Comparison of ENCODE assay signal across 24 cellular contexts in genomic region chr2:100178864-100179263, GRCh38.
"Had no signal": no experiment of that assay in that cellular context is flagged by ENCODE, and none has a peak within 500 bp of the region (broad histone marks: within the 10 kb centered on the region; RNA-seq: fewer than 3 reads in every experiment).

No MANE protein-coding gene starts in this region.

- H3K4me3 Mint-ChIP-seq: activated CD4-positive, alpha-beta T cell treated with anti-CD3 and anti-CD28 coated beads for 36 hours; activated CD8-positive, alpha-beta memory T cell treated with anti-CD3 and anti-CD28 coated beads, Interleukin-2, amount 10 ng/mL, durations not matched to agents 7 days and 5 days; activated CD8-positive, alpha-beta T cell treated with anti-CD3 and anti-CD28 coated beads, Interleukin-2, amount 10 ng/mL, durations not matched to agents 7 days and 5 days; activated naive CD4-positive, alpha-beta T cell treated with anti-CD3 and anti-CD28 coated beads, Interleukin-2, amount 50 U/mL, for 24 hours; dendritic cell treated with granulocyte-macrophage colony-stimulating factor and Interleukin-4, amounts not matched to agents 40 ng/mL and 50 ng/mL, for 4 days; endodermal cell; natural killer cell; stimulated activated effector memory CD8-positive, alpha-beta T cell treated with anti-CD3 and anti-CD28 coated beads, Interleukin-12 subunit alpha, Interleukin-12 subunit beta, amount 100 ng/mL, for 72 hours; stimulated activated naive CD8-positive, alpha-beta T cell treated with anti-CD3 and anti-CD28 coated beads, Interleukin-15, amount 100 ng/mL, for 72 hours; T-helper 2 cell treated with Interferon-gamma antibody and Interleukin-4, amounts not matched to agents 5 μg/mL and 100 μg/mL, for 36 hours had no signal

- H3K27ac Mint-ChIP-seq: activated CD4-positive, alpha-beta T cell treated with anti-CD3 and anti-CD28 coated beads for 36 hours; activated CD8-positive, alpha-beta memory T cell treated with anti-CD3 and anti-CD28 coated beads, Interleukin-2, amount 10 ng/mL, durations not matched to agents 7 days and 5 days; activated CD8-positive, alpha-beta T cell treated with anti-CD3 and anti-CD28 coated beads, Interleukin-2, amount 10 ng/mL, durations not matched to agents 7 days and 5 days; activated naive CD4-positive, alpha-beta T cell treated with anti-CD3 and anti-CD28 coated beads, Interleukin-2, amount 50 U/mL, for 24 hours; activated T-helper 2 cell treated with anti-CD3 and anti-CD28 coated beads, Interferon-gamma antibody, Interleukin-2, Interleukin-4, amounts not matched to agents 10 μg/mL and 5 μg/mL and 100 μg/mL, durations not matched to agents 14 hours and 24 hours and 36 hours; dendritic cell treated with granulocyte-macrophage colony-stimulating factor and Interleukin-4, amounts not matched to agents 40 ng/mL and 50 ng/mL, for 4 days; endodermal cell; natural killer cell; progenitor cell of endocrine pancreas; stimulated activated effector memory CD8-positive, alpha-beta T cell treated with anti-CD3 and anti-CD28 coated beads, Interleukin-12 subunit alpha, Interleukin-12 subunit beta, amount 100 ng/mL, for 72 hours; stimulated activated naive CD8-positive, alpha-beta T cell treated with anti-CD3 and anti-CD28 coated beads, Interleukin-15, amount 100 ng/mL, for 72 hours; T-helper 2 cell treated with Interferon-gamma antibody and Interleukin-4, amounts not matched to agents 5 μg/mL and 100 μg/mL, for 36 hours had no signal

- H3K27me3 Mint-ChIP-seq: activated CD4-positive, alpha-beta T cell treated with anti-CD3 and anti-CD28 coated beads for 36 hours; activated CD8-positive, alpha-beta memory T cell treated with anti-CD3 and anti-CD28 coated beads, Interleukin-2, amount 10 ng/mL, durations not matched to agents 7 days and 5 days; activated naive CD4-positive, alpha-beta T cell treated with anti-CD3 and anti-CD28 coated beads, Interleukin-2, amount 50 U/mL, for 24 hours; dendritic cell treated with granulocyte-macrophage colony-stimulating factor and Interleukin-4, amounts not matched to agents 40 ng/mL and 50 ng/mL, for 4 days; stimulated activated naive CD8-positive, alpha-beta T cell treated with anti-CD3 and anti-CD28 coated beads, Interleukin-15, amount 100 ng/mL, for 72 hours had no signal

- H3K27ac ChIP-seq: breast epithelium, esophagus squamous epithelium, left ventricle myocardium inferior, skin epidermis, upper lobe of left lung had no signal

- H3K4me1 ChIP-seq: breast epithelium, esophagus squamous epithelium had no signal

- H3K27me3 ChIP-seq: breast epithelium, esophagus squamous epithelium, upper lobe of left lung had no signal

- H3K4me3 ChIP-seq: breast epithelium, esophagus squamous epithelium, left ventricle myocardium inferior, lung, skin epidermis, upper lobe of left lung had no signal

- H3K36me3 Mint-ChIP-seq: activated CD8-positive, alpha-beta memory T cell treated with anti-CD3 and anti-CD28 coated beads, Interleukin-2, amount 10 ng/mL, durations not matched to agents 7 days and 5 days; activated naive CD4-positive, alpha-beta T cell treated with anti-CD3 and anti-CD28 coated beads, Interleukin-2, amount 50 U/mL, for 24 hours; natural killer cell; stimulated activated effector memory CD8-positive, alpha-beta T cell treated with anti-CD3 and anti-CD28 coated beads, Interleukin-12 subunit alpha, Interleukin-12 subunit beta, amount 100 ng/mL, for 72 hours had no signal

- DNase-seq: activated CD4-positive, alpha-beta T cell treated with anti-CD3 and anti-CD28 coated beads for 36 hours; activated CD4-positive, CD25-positive, alpha-beta regulatory T cell; activated CD8-positive, alpha-beta memory T cell treated with anti-CD3 and anti-CD28 coated beads, Interleukin-2, amount 10 ng/mL, durations not matched to agents 7 days and 5 days; activated CD8-positive, alpha-beta T cell treated with anti-CD3 and anti-CD28 coated beads, Interleukin-2, amount 10 ng/mL, durations not matched to agents 7 days and 5 days; activated T-cell treated with anti-CD3 and anti-CD28 coated beads, Interleukin-2, amount 50 U/mL, for 48 hours; endodermal cell; esophagus squamous epithelium; foreskin melanocyte; left ventricle myocardium inferior; natural killer cell; stimulated activated CD4-positive, alpha-beta T cell treated with anti-CD3 and anti-CD28 coated beads, Interleukin-12 subunit alpha, Interleukin-12 subunit beta, amount 100 ng/mL, for 4 hours; stimulated activated CD4-positive, alpha-beta T cell treated with anti-CD3 and anti-CD28 coated beads, Interleukin-4, amount 100 ng/mL, for 1 hour; substantia nigra; upper lobe of left lung had no signal

- H3K9me3 ChIP-seq: breast epithelium, esophagus squamous epithelium, left ventricle myocardium inferior, upper lobe of left lung had no signal

- H3K4me1 Mint-ChIP-seq: activated CD4-positive, alpha-beta T cell treated with anti-CD3 and anti-CD28 coated beads for 36 hours; activated CD8-positive, alpha-beta memory T cell treated with anti-CD3 and anti-CD28 coated beads, Interleukin-2, amount 10 ng/mL, durations not matched to agents 7 days and 5 days; activated naive CD4-positive, alpha-beta T cell treated with anti-CD3 and anti-CD28 coated beads, Interleukin-2, amount 50 U/mL, for 24 hours; natural killer cell; stimulated activated effector memory CD8-positive, alpha-beta T cell treated with anti-CD3 and anti-CD28 coated beads, Interleukin-12 subunit alpha, Interleukin-12 subunit beta, amount 100 ng/mL, for 72 hours; stimulated activated naive CD8-positive, alpha-beta T cell treated with anti-CD3 and anti-CD28 coated beads, Interleukin-15, amount 100 ng/mL, for 72 hours had no signal

- H3K9me3 Mint-ChIP-seq: activated naive CD4-positive, alpha-beta T cell treated with anti-CD3 and anti-CD28 coated beads, Interleukin-2, amount 50 U/mL, for 24 hours; activated T-helper 2 cell treated with anti-CD3 and anti-CD28 coated beads, Interferon-gamma antibody, Interleukin-2, Interleukin-4, amounts not matched to agents 10 μg/mL and 5 μg/mL and 100 μg/mL, durations not matched to agents 14 hours and 24 hours and 36 hours; dendritic cell treated with granulocyte-macrophage colony-stimulating factor and Interleukin-4, amounts not matched to agents 40 ng/mL and 50 ng/mL, for 4 days; endodermal cell; natural killer cell; stimulated activated effector memory CD8-positive, alpha-beta T cell treated with anti-CD3 and anti-CD28 coated beads, Interleukin-12 subunit alpha, Interleukin-12 subunit beta, amount 100 ng/mL, for 72 hours; stimulated activated naive CD8-positive, alpha-beta T cell treated with anti-CD3 and anti-CD28 coated beads, Interleukin-15, amount 100 ng/mL, for 72 hours; T-helper 2 cell treated with Interferon-gamma antibody and Interleukin-4, amounts not matched to agents 5 μg/mL and 100 μg/mL, for 36 hours had no signal

- H3K36me3 ChIP-seq: breast epithelium, esophagus squamous epithelium, left ventricle myocardium inferior, upper lobe of left lung had no signal
